ENCODE assay signal across 8 cellular contexts in genomic region chr22:40950888-40951794, GRCh38. TPM values are rescaled to one million over a fixed set of nuclear protein-coding genes. Genes with fewer than 3 reads are reported as not detected.
DNase-seq lines count a peak whose midpoint lies in the region; ATAC-seq and TF ChIP-seq lines count a peak whose summit lies in the region.

Gene RBX1 (plus strand): TSS chr22:40951378. CDS start chr22:40951399, 21 bp downstream.

- H3K27ac Mint-ChIP-seq in CD14-positive monocyte = peak within 1 kb of the TSS; percentile 98 to 100 (median 100)
- peak within 1 kb of the TSS; percentile 98 for H3K27ac Mint-ChIP-seq in activated CD4-positive, alpha-beta memory T cell treated with anti-CD3 and anti-CD28 coated beads, Interleukin-2, amount 10 ng/mL, durations not matched to agents 7 days and 5 days

- TF ChIP-seq CTCF in CD14-positive monocyte (IDR thresholded peaks at IDR 0.05) (no peak), right lobe of liver (IDR thresholded peaks at IDR 0.05) (no peak)

- peak within 1 kb of the TSS; percentile 98 to 100 for H3K4me3 Mint-ChIP-seq in CD14-positive monocyte
- H3K4me3 Mint-ChIP-seq in activated CD4-positive, alpha-beta memory T cell treated with anti-CD3 and anti-CD28 coated beads, Interleukin-2, amount 10 ng/mL, durations not matched to agents 7 days and 5 days = peak within 1 kb of the TSS; percentile 95

- 0% methylated on average over 20 of the region's 94 CpGs for WGBS in right lobe of liver (ENCODE audit: insufficient coverage, low coverage, low lambda C conversion rate, missing lambda C conversion rate)

- H3K9me3 ChIP-seq in duodenal mucosa (ENCODE audit: control insufficient read depth in 1 of 2, low read length in 2 of 2) = no peaks in the 10 kb centered on the region
- no peaks in the 10 kb centered on the region for H3K9me3 ChIP-seq in right lobe of liver

- H3K27me3 Mint-ChIP-seq in CD14-positive monocyte (ENCODE audit: low read depth in 3 of 3) = peaks cover 0 to 2% (median 0%) of the 10 kb centered on the region in 3 donors
- H3K27me3 Mint-ChIP-seq in activated CD4-positive, alpha-beta memory T cell treated with anti-CD3 and anti-CD28 coated beads, Interleukin-2, amount 10 ng/mL, durations not matched to agents 7 days and 5 days = no peaks in the 10 kb centered on the region

- no peaks in the 10 kb centered on the region for H3K27me3 ChIP-seq in duodenal mucosa (ENCODE audit: control insufficient read depth in 1 of 2, insufficient read depth in 2 of 2, low read length in 2 of 2)
- H3K27me3 ChIP-seq in right lobe of liver = no peaks in the 10 kb centered on the region

- peak within 1 kb of the TSS; percentile 97 to 98 for H3K9ac ChIP-seq in duodenal mucosa (ENCODE audit: low read depth in 1 of 2, low read length in 2 of 2)

- no peaks in the 10 kb centered on the region for H3K9me3 Mint-ChIP-seq in CD14-positive monocyte
- no peaks in the 10 kb centered on the region for H3K9me3 Mint-ChIP-seq in activated CD4-positive, alpha-beta memory T cell treated with anti-CD3 and anti-CD28 coated beads, Interleukin-2, amount 10 ng/mL, durations not matched to agents 7 days and 5 days

- H3K36me3 Mint-ChIP-seq in CD14-positive monocyte = peaks cover 26 to 33% of the 10 kb centered on the region in 2 donors
- H3K36me3 Mint-ChIP-seq in activated CD4-positive, alpha-beta memory T cell treated with anti-CD3 and anti-CD28 coated beads, Interleukin-2, amount 10 ng/mL, durations not matched to agents 7 days and 5 days (ENCODE audit: low read depth) = peaks cover 38% of the 10 kb centered on the region

- intact Hi-C loops in CD14-positive monocyte (cut with micrococcal nuclease) (loop anchor here (1.0 to 10.0 kb wide), 3 partner anchors 70 to 254 kb away; partner anchors contain the start of gene L3MBTL2 (in 1 of the 2)), right lobe of liver (cut with DNase I) (loop anchor here in 1 of 2 donors (10.0 kb wide), 1 partner anchor 134 kb away; no protein-coding TSS in a partner anchor)

- H3K27ac ChIP-seq in duodenal mucosa (ENCODE audit: low read depth, low read length) (peak within 1 kb of the TSS; percentile 87), right lobe of liver (peak within 1 kb of the TSS; percentile 73 to 97 (median 75))

- TF ChIP-seq POLR2A in right lobe of liver (IDR thresholded peaks at IDR 0.05) = peak; percentile 82

- H3K4me1 Mint-ChIP-seq in CD14-positive monocyte = peaks cover 22% of the 10 kb centered on the region
- peaks cover 45% of the 10 kb centered on the region for H3K4me1 Mint-ChIP-seq in activated CD4-positive, alpha-beta memory T cell treated with anti-CD3 and anti-CD28 coated beads, Interleukin-2, amount 10 ng/mL, durations not matched to agents 7 days and 5 days

- peaks cover 13 to 15% of the 10 kb centered on the region in 2 donors for H3K4me1 ChIP-seq in duodenal mucosa (ENCODE audit: control insufficient read depth in 1 of 2, insufficient read depth in 2 of 2, low read length in 2 of 2)
- peaks cover 0 to 7% (median 2%) of the 10 kb centered on the region in 4 donors for H3K4me1 ChIP-seq in right lobe of liver

- H3K4me3 ChIP-seq in duodenal mucosa (ENCODE audit: low read depth in 1 of 2, low read length in 2 of 2) (peak within 1 kb of the TSS; percentile 92 to 93), right lobe of liver (peak within 1 kb of the TSS; percentile 91 to 95 (median 94))

- CTCF ChIA-PET in activated CD4-positive, alpha-beta memory T cell treated with anti-CD3 and anti-CD28 coated beads, Interleukin-2, amount 10 ng/mL, durations not matched to agents 7 days and 5 days (lab: Charles Lee) = interaction anchor here (0.6 to 4.5 kb wide), 6 partner anchors 29 to 286 kb away, joined by 3 to 30 read pairs (median 4); partner anchors contain the start of gene EP300

- POLR2A ChIA-PET in activated CD4-positive, alpha-beta memory T cell treated with anti-CD3 and anti-CD28 coated beads, Interleukin-2, amount 10 ng/mL, durations not matched to agents 7 days and 5 days (lab: Charles Lee) = interaction anchor here (0.6 to 5.2 kb wide), 56 partner anchors 10 to 1948 kb away, joined by 3 to 244 read pairs (median 4); partner anchors contain the start of genes DESI1, EP300, PHF5A and PMM1

- H3K36me3 ChIP-seq in duodenal mucosa (ENCODE audit: control insufficient read depth in 1 of 2, insufficient read depth in 2 of 2, low read length in 2 of 2) = peaks cover 0 to 17% of the 10 kb centered on the region in 2 donors
- H3K36me3 ChIP-seq in right lobe of liver = peaks cover 0 to 12% (median 2%) of the 10 kb centered on the region in 4 donors

- ATAC-seq in GM19438 (IDR thresholded peaks at IDR 0.05; ENCODE audit: low read depth, unreplicated experiment) = peak; percentile 79
- peak; percentile 46 for ATAC-seq in HG03575 (IDR thresholded peaks at IDR 0.05; ENCODE audit: extremely low read depth, insufficient number of reproducible peaks, low FRiP score, unreplicated experiment)
- peak; percentile 94 to 97 (median 96) for ATAC-seq in right lobe of liver

- DNase-seq in CD14-positive monocyte (ENCODE audit: low spot score) (peak; percentile 99), NCI-H82 treated with DMSO at 0.1 percent for 48 hours (lab: John Stamatoyannopoulos, UW; ENCODE audit: unreplicated experiment) (peak; percentile 92), right lobe of liver (peak; percentile 99)
- DNase-seq in activated CD4-positive, alpha-beta memory T cell treated with anti-CD3 and anti-CD28 coated beads, Interleukin-2, amount 10 ng/mL, durations not matched to agents 7 days and 5 days = peak; percentile 99
- peak; percentile 97 for DNase-seq in stimulated activated CD4-positive, alpha-beta T cell treated with anti-CD3 and anti-CD28 coated beads, Interleukin-4, amount 100 ng/mL, for 4 hours

RNA-seq across cellular contexts. Expression of gene RBX1, which starts in this region (rescaled TPM):
- polyA plus RNA-seq in CD14-positive monocyte = 100 to 1,000 TPM; 224 to 247 TPM
- 10 to 100 TPM; 80.7 TPM for total RNA-seq in activated CD4-positive, alpha-beta memory T cell treated with anti-CD3 and anti-CD28 coated beads, Interleukin-2, amount 10 ng/mL, durations not matched to agents 7 days and 5 days
- 10 to 100 TPM; 14.2 to 24.3 (median 17.4) TPM for total RNA-seq in right lobe of liver

Comparison
In these comparisons a context has a peak if more than half of its experiments do, and no peak if none do; other contexts are left out.
1. Peak in every context shown above with its lines: DNase-seq, ATAC-seq, H3K4me3 ChIP-seq and H3K27ac ChIP-seq.